In genomic region chr2:237085261-237086221, GRCh38 we compare ENCODE assay signal across 1 cellular context.
TF ChIP-seq lines count a peak whose summit lies in the region.

TSS of gene COPS8 (plus strand) at chr2:237085889. CDS start at chr2:237085965, 76 bp downstream.

TF ChIP-seq in HepG2, 621 proteins besides CTCF, POLR2A, EP300 and RAD21 (continued from another document and continues in another):
- no peak for TF ChIP-seq ZNF678 (CRISPR knock-in tag; IDR thresholded peaks at IDR 0.05)
- peak; percentile 100 for TF ChIP-seq KAT7 (CRISPR knock-in tag; IDR thresholded peaks at IDR 0.05; ENCODE audit: borderline replicate concordance)
- TF ChIP-seq ZNF343 (CRISPR knock-in tag; IDR thresholded peaks at IDR 0.05), result peak; percentile 93
- TF ChIP-seq ZNF460 (CRISPR knock-in tag; IDR thresholded peaks at IDR 0.05; ENCODE audit: borderline replicate concordance), result no peak
- peak; percentile 79; the same call in 1 of the 2 replicates for TF ChIP-seq KLF12 (CRISPR knock-in tag; IDR thresholded peaks at IDR 0.05; ENCODE audit: borderline replicate concordance)
- no peak for TF ChIP-seq GTF2F1 (IDR thresholded peaks at IDR 0.05; ENCODE audit: low read length)
- TF ChIP-seq NR1H2 (CRISPR knock-in tag; IDR thresholded peaks at IDR 0.05; ENCODE audit: borderline replicate concordance, low read depth), result no peak
- peak; percentile 84 for TF ChIP-seq ZSCAN22 (CRISPR knock-in tag; IDR thresholded peaks at IDR 0.05)
- TF ChIP-seq SOX6 (IDR thresholded peaks at IDR 0.05), result no peak
- peak; percentile 75 for TF ChIP-seq SOX6 (CRISPR knock-in tag; IDR thresholded peaks at IDR 0.05)
- TF ChIP-seq, protein P1, sequence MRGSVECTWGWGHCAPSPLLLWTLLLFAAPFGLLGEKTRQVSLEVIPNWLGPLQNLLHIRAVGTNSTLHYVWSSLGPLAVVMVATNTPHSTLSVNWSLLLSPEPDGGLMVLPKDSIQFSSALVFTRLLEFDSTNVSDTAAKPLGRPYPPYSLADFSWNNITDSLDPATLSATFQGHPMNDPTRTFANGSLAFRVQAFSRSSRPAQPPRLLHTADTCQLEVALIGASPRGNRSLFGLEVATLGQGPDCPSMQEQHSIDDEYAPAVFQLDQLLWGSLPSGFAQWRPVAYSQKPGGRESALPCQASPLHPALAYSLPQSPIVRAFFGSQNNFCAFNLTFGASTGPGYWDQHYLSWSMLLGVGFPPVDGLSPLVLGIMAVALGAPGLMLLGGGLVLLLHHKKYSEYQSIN (CRISPR knock-in tag; IDR thresholded peaks at IDR 0.05; ENCODE audit: borderline replicate concordance), result no peak
- peak; percentile 96 for TF ChIP-seq BRD4 (CRISPR knock-in tag; IDR thresholded peaks at IDR 0.05)
- TF ChIP-seq YY1 (IDR thresholded peaks at IDR 0.05; ENCODE audit: insufficient read depth, insufficient replicate concordance, low read depth, low read length), result peak; percentile 90
- peak; percentile 100 for TF ChIP-seq GATAD1 (CRISPR knock-in tag; IDR thresholded peaks at IDR 0.05)
- TF ChIP-seq, protein P2, sequence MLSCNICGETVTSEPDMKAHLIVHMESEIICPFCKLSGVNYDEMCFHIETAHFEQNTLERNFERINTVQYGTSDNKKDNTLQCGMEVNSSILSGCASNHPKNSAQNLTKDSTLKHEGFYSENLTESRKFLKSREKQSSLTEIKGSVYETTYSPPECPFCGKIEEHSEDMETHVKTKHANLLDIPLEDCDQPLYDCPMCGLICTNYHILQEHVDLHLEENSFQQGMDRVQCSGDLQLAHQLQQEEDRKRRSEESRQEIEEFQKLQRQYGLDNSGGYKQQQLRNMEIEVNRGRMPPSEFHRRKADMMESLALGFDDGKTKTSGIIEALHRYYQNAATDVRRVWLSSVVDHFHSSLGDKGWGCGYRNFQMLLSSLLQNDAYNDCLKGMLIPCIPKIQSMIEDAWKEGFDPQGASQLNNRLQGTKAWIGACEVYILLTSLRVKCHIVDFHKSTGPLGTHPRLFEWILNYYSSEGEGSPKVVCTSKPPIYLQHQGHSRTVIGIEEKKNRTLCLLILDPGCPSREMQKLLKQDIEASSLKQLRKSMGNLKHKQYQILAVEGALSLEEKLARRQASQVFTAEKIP (CRISPR knock-in tag; IDR thresholded peaks at IDR 0.05; ENCODE audit: borderline replicate concordance), result no peak; the same call in 1 of the 2 replicates
- TF ChIP-seq HCFC1 (IDR thresholded peaks at IDR 0.05; ENCODE audit: low read depth, low read length), result peak; percentile 89
- TF ChIP-seq ARHGAP35 (CRISPR knock-in tag; IDR thresholded peaks at IDR 0.05; ENCODE audit: borderline replicate concordance), result peak; percentile 98
- peak; percentile 94 for TF ChIP-seq MYC (CRISPR knock-in tag; IDR thresholded peaks at IDR 0.05; ENCODE audit: borderline replicate concordance)
- TF ChIP-seq SIX1 (CRISPR knock-in tag; IDR thresholded peaks at IDR 0.05; ENCODE audit: borderline replicate concordance), result no peak
- peak; percentile 99 for TF ChIP-seq ZNF788 (CRISPR knock-in tag; IDR thresholded peaks at IDR 0.05; ENCODE audit: borderline replicate concordance)
- TF ChIP-seq, protein P3, sequence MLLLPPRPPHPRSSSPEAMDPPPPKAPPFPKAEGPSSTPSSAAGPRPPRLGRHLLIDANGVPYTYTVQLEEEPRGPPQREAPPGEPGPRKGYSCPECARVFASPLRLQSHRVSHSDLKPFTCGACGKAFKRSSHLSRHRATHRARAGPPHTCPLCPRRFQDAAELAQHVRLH (CRISPR knock-in tag; IDR thresholded peaks at IDR 0.05; ENCODE audit: borderline replicate concordance, low read depth), result peak; percentile 98
- TF ChIP-seq BHLHE40 (IDR thresholded peaks at IDR 0.05; ENCODE audit: low read length), result peak; percentile 54; the same call in 1 of the 2 replicates
- no peak for TF ChIP-seq POLR2AphosphoS2 (IDR thresholded peaks at IDR 0.05; ENCODE audit: low read depth, low read length)
- peak; percentile 89 for TF ChIP-seq ZNF747 (CRISPR knock-in tag; IDR thresholded peaks at IDR 0.05; ENCODE audit: borderline replicate concordance)
- 0 out of 2 replicates have a peak, but pooled peaks have one; percentile 20 for TF ChIP-seq MAFG (CRISPR knock-in tag; IDR thresholded peaks at IDR 0.05)
- TF ChIP-seq, protein P4, sequence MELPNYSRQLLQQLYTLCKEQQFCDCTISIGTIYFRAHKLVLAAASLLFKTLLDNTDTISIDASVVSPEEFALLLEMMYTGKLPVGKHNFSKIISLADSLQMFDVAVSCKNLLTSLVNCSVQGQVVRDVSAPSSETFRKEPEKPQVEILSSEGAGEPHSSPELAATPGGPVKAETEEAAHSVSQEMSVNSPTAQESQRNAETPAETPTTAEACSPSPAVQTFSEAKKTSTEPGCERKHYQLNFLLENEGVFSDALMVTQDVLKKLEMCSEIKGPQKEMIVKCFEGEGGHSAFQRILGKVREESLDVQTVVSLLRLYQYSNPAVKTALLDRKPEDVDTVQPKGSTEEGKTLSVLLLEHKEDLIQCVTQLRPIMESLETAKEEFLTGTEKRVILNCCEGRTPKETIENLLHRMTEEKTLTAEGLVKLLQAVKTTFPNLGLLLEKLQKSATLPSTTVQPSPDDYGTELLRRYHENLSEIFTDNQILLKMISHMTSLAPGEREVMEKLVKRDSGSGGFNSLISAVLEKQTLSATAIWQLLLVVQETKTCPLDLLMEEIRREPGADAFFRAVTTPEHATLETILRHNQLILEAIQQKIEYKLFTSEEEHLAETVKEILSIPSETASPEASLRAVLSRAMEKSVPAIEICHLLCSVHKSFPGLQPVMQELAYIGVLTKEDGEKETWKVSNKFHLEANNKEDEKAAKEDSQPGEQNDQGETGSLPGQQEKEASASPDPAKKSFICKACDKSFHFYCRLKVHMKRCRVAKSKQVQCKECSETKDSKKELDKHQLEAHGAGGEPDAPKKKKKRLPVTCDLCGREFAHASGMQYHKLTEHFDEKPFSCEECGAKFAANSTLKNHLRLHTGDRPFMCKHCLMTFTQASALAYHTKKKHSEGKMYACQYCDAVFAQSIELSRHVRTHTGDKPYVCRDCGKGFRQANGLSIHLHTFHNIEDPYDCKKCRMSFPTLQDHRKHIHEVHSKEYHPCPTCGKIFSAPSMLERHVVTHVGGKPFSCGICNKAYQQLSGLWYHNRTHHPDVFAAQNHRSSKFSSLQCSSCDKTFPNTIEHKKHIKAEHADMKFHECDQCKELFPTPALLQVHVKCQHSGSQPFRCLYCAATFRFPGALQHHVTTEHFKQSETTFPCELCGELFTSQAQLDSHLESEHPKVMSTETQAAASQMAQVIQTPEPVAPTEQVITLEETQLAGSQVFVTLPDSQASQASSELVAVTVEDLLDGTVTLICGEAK (IDR thresholded peaks at IDR 0.05), result no peak
- TF ChIP-seq, protein P4 (CRISPR knock-in tag; IDR thresholded peaks at IDR 0.05), result peak; percentile 88; the same call in 1 of the 2 replicates
- peak; percentile 97 for TF ChIP-seq ZNF430 (CRISPR knock-in tag; IDR thresholded peaks at IDR 0.05)
- TF ChIP-seq HDAC2 (CRISPR knock-in tag; IDR thresholded peaks at IDR 0.05), result peak; percentile 100
- TF ChIP-seq ZNF644 (CRISPR knock-in tag; IDR thresholded peaks at IDR 0.05; ENCODE audit: low read depth), result no peak
- TF ChIP-seq HMG20B (CRISPR knock-in tag; conservative IDR thresholded peaks at IDR 0.05), result no peak
- no peak; the same call in 1 of the 2 replicates for TF ChIP-seq ELF4 (CRISPR knock-in tag; IDR thresholded peaks at IDR 0.05; ENCODE audit: borderline replicate concordance)
- peak; percentile 94 for TF ChIP-seq ZNF280B (CRISPR knock-in tag; IDR thresholded peaks at IDR 0.05; ENCODE audit: borderline replicate concordance)
- TF ChIP-seq FIP1L1 (IDR thresholded peaks at IDR 0.05; ENCODE audit: borderline replicate concordance, insufficient read depth, low read depth, low read length), result no peak
- TF ChIP-seq ZNF766 (CRISPR knock-in tag; IDR thresholded peaks at IDR 0.05; ENCODE audit: borderline replicate concordance), result peak; percentile 79; the same call in 1 of the 2 replicates
- TF ChIP-seq, protein P5, sequence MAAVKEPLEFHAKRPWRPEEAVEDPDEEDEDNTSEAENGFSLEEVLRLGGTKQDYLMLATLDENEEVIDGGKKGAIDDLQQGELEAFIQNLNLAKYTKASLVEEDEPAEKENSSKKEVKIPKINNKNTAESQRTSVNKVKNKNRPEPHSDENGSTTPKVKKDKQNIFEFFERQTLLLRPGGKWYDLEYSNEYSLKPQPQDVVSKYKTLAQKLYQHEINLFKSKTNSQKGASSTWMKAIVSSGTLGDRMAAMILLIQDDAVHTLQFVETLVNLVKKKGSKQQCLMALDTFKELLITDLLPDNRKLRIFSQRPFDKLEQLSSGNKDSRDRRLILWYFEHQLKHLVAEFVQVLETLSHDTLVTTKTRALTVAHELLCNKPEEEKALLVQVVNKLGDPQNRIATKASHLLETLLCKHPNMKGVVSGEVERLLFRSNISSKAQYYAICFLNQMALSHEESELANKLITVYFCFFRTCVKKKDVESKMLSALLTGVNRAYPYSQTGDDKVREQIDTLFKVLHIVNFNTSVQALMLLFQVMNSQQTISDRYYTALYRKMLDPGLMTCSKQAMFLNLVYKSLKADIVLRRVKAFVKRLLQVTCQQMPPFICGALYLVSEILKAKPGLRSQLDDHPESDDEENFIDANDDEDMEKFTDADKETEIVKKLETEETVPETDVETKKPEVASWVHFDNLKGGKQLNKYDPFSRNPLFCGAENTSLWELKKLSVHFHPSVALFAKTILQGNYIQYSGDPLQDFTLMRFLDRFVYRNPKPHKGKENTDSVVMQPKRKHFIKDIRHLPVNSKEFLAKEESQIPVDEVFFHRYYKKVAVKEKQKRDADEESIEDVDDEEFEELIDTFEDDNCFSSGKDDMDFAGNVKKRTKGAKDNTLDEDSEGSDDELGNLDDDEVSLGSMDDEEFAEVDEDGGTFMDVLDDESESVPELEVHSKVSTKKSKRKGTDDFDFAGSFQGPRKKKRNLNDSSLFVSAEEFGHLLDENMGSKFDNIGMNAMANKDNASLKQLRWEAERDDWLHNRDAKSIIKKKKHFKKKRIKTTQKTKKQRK (IDR thresholded peaks at IDR 0.05; ENCODE audit: low read length), result no peak
- TF ChIP-seq ZBTB8A (CRISPR knock-in tag; IDR thresholded peaks at IDR 0.05; ENCODE audit: borderline replicate concordance, low read depth), result no peak
- TF ChIP-seq TCF12 (IDR thresholded peaks at IDR 0.05), result no peak
- 0 out of 2 replicates have a peak, but pooled peaks have one; percentile 45 for TF ChIP-seq TCF12 (CRISPR knock-in tag; IDR thresholded peaks at IDR 0.05)
- peak; percentile 96 for TF ChIP-seq ZSCAN31 (CRISPR knock-in tag; IDR thresholded peaks at IDR 0.05; ENCODE audit: low read depth)
- TF ChIP-seq GABPB1 (CRISPR knock-in tag; IDR thresholded peaks at IDR 0.05), result peak; percentile 100
- TF ChIP-seq PAWR (CRISPR knock-in tag; IDR thresholded peaks at IDR 0.05; ENCODE audit: borderline replicate concordance), result no peak
- TF ChIP-seq, protein P6, sequence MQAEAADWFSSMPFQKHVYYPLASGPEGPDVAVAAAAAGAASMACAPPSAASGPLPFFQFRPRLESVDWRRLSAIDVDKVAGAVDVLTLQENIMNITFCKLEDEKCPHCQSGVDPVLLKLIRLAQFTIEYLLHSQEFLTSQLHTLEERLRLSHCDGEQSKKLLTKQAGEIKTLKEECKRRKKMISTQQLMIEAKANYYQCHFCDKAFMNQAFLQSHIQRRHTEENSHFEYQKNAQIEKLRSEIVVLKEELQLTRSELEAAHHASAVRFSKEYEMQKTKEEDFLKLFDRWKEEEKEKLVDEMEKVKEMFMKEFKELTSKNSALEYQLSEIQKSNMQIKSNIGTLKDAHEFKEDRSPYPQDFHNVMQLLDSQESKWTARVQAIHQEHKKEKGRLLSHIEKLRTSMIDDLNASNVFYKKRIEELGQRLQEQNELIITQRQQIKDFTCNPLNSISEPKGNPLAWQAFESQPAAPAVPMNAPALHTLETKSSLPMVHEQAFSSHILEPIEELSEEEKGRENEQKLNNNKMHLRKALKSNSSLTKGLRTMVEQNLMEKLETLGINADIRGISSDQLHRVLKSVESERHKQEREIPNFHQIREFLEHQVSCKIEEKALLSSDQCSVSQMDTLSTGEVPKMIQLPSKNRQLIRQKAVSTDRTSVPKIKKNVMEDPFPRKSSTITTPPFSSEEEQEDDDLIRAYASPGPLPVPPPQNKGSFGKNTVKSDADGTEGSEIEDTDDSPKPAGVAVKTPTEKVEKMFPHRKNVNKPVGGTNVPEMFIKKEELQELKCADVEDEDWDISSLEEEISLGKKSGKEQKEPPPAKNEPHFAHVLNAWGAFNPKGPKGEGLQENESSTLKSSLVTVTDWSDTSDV (CRISPR knock-in tag; IDR thresholded peaks at IDR 0.05), result no peak; the same call in 1 of the 2 replicates
- TF ChIP-seq TOE1 (CRISPR knock-in tag; IDR thresholded peaks at IDR 0.05), result peak; percentile 69
- peak; percentile 94 for TF ChIP-seq MIXL1 (CRISPR knock-in tag; IDR thresholded peaks at IDR 0.05)
- peak; percentile 63; the same call in 1 of the 2 replicates for TF ChIP-seq CEBPG (CRISPR knock-in tag; IDR thresholded peaks at IDR 0.05)
- no peak for TF ChIP-seq ZNF557 (CRISPR knock-in tag; IDR thresholded peaks at IDR 0.05)
- peak; percentile 95 for TF ChIP-seq BORCS8-MEF2B (CRISPR knock-in tag; IDR thresholded peaks at IDR 0.05)
